In the genomic region with DNA sequence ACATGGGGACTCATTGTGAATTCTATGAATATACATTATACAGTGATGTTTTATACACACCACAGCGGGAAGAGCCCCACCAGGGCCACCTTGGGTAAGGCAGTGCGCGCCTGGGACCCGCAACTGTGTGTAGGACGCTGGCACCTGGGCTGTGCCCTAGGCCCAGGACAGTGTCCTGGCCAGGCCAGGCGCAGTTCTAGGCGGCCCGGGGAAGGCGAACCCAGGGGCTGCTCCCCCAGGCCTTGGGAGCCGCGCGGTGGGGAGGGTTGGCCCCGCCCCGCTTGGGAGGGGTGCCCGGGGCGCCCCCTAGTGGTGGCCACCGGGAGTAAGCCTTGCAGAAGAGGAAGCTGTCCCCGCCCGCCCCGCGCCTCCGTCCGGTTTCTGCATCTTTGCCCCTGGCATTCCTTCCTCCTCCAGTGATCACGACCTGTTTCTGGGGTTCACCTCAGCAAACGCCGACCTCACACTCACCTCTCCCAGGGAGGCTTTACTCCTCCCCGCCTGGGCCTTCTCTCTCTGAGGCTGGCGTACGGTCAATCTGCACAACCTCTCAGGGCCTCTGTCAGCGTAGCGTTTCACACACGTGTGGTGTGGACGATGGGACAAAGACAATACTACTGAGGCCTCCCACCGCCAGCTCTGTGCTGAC, we compare ENCODE assay signal across 8 cellular contexts. TPM values are rescaled to one million over a fixed set of nuclear protein-coding genes. Genes with fewer than 3 reads are reported as not detected.
DNase-seq lines count a peak whose midpoint lies in the region; ATAC-seq and TF ChIP-seq lines count a peak whose summit lies in the region.

No MANE protein-coding gene starts in this region.

- in situ Hi-C loops in GM13977 (cut with MboI; ENCODE audit: low pct_unique_long_range_greater_than_20kb, low sequenced_read_pairs, unreplicated experiment): no loop called here

- DNase-seq in GM13977 (ENCODE audit: low spot score) (peak; percentile 92), NK-92 (lab: John Stamatoyannopoulos, UW; ENCODE audit: unreplicated experiment) (peak; percentile 34), epidermal melanocyte (ENCODE audit: insufficient read length, low spot score) (peak; percentile 79), A172 (ENCODE audit: low spot score) (no peak)
- DNase-seq in activated CD8-positive, alpha-beta memory T cell treated with anti-CD3 and anti-CD28 coated beads for 4 hours (ENCODE audit: low read depth in 2 of 2): peak; percentile 63 to 74
- peak; percentile 93 for DNase-seq in stimulated activated CD8-positive, alpha-beta memory T cell treated with anti-CD3 and anti-CD28 coated beads, Interleukin-4, amount 100 ng/mL, for 48 hours

- TF ChIP-seq CTCF in GM13977 (IDR thresholded peaks at IDR 0.05; ENCODE audit: extremely low read depth, insufficient read depth, missing control alignments): peak; percentile 91

- ATAC-seq in HG03066 (IDR thresholded peaks at IDR 0.05; ENCODE audit: low read depth, unreplicated experiment): peak; percentile 60

- H3K4me3 ChIP-seq in muscle layer of duodenum (ENCODE audit: low read depth in 1 of 2, low read length in 2 of 2): peak overlapping the region; percentile 21 to 54

- H3K27ac ChIP-seq in muscle layer of duodenum (ENCODE audit: low read length): peak overlapping the region; percentile 32

- peaks cover 0 to 11% of the 10 kb centered on the region in 2 donors for H3K4me1 ChIP-seq in muscle layer of duodenum (ENCODE audit: control insufficient read depth in 1 of 2, insufficient read depth in 2 of 2, low read length in 2 of 2)

- no peaks in the 10 kb centered on the region for H3K9me3 ChIP-seq in muscle layer of duodenum (ENCODE audit: control insufficient read depth in 1 of 2, low read length in 2 of 2)

- H3K36me3 ChIP-seq in muscle layer of duodenum (ENCODE audit: control insufficient read depth in 1 of 2, insufficient read depth in 2 of 2, low read length in 2 of 2): no peaks in the 10 kb centered on the region

- no peaks in the 10 kb centered on the region for H3K27me3 ChIP-seq in muscle layer of duodenum (ENCODE audit: low read depth, low read length)

RNA-seq across cellular contexts. Expression of a gene that starts 9.5 kb away (rescaled TPM):
- total RNA-seq in A172 (2014; rRNA removed; shearing (Covaris generic)): 81.4 and 117 TPM in 2 replicates

RNA-seq across cellular contexts. Expression of a gene that starts 29.1 kb away (rescaled TPM):
- total RNA-seq in A172 (2014; rRNA removed; shearing (Covaris generic)): 10.7 and 15.1 TPM in 2 replicates

RNA-seq across cellular contexts. Expression of a gene that starts 36.6 kb away (rescaled TPM):
- 18.4 and 19.6 TPM in 2 replicates for total RNA-seq in A172 (2014; rRNA removed; shearing (Covaris generic))

RNA-seq across cellular contexts. Expression of a gene that starts 43.4 kb away (rescaled TPM):
- total RNA-seq in A172 (2014; rRNA removed; shearing (Covaris generic)): 3.7 and 4.1 TPM in 2 replicates

RNA-seq across cellular contexts. Expression of a gene that starts 47.8 kb away (rescaled TPM):
- not detected in 2 replicates for total RNA-seq in A172 (2014; rRNA removed; shearing (Covaris generic))
